In genomic region chr19:43699506-43700367, GRCh38 we compare ENCODE assay signal across 8 cellular contexts. TPM values are rescaled to one million over a fixed set of nuclear protein-coding genes. Genes with fewer than 3 reads are reported as not detected.
DNase-seq lines count a peak whose midpoint lies in the region; TF ChIP-seq lines count a peak whose summit lies in the region.

No MANE protein-coding gene starts in this region.

- peaks cover 7% of the 10 kb centered on the region; the same call in 1 of the 2 replicates for H3K9me3 ChIP-seq in AG04450 (ENCODE audit: control insufficient read depth, insufficient read depth, low read length)
- H3K9me3 ChIP-seq in HUES64 (ENCODE audit: insufficient read depth, low read depth, low read length) = no peaks in the 10 kb centered on the region
- H3K9me3 ChIP-seq in subcutaneous abdominal adipose tissue (ENCODE audit: control insufficient read depth in 5 of 5, low read length in 5 of 5) = peaks cover 0 to 7% (median 5%) of the 10 kb centered on the region in 5 donors

- H3K4me1 Mint-ChIP-seq in MCF 10A (ENCODE audit: insufficient read depth, unreplicated experiment) = peaks cover 23% of the 10 kb centered on the region

- intact Hi-C loops in MCF 10A (cut with micrococcal nuclease) = loop anchor here (2.0 kb wide), 1 partner anchor 31 kb away; no protein-coding TSS in a partner anchor

- CTCF ChIA-PET in AG04450 (lab: Charles Lee) (no interaction called here), MCF 10A (lab: Yijun Ruan, JAX) (interaction anchor here (0.6 kb wide), 1 partner anchor 144 kb away, joined by 3 read pairs; no protein-coding TSS in a partner anchor)

- no peaks in the 10 kb centered on the region for H3K27me3 Mint-ChIP-seq in MCF 10A (ENCODE audit: insufficient read depth, unreplicated experiment)

- peak overlapping the region; percentile 86 for H3K27ac Mint-ChIP-seq in MCF 10A (ENCODE audit: low read depth, unreplicated experiment)

- no TSS peak for BruUV-seq in MCF 10A (replicated peaks; lab: Mats Ljungman, UMichigan)

- DNase-seq in AG04450 (ENCODE audit: low read depth, low spot score) (no peak), MCF 10A (ENCODE audit: unreplicated experiment) (no peak), left kidney (ENCODE audit: low read depth, low spot score) (peak; percentile 90), NOMO-1 (lab: John Stamatoyannopoulos, UW; ENCODE audit: unreplicated experiment in 2 of 2) (no peak), HT-29 (ENCODE audit: low spot score) (no peak), ureter (ENCODE audit: low spot score) (no peak)

- no peaks in the 10 kb centered on the region for H3K36me3 Mint-ChIP-seq in MCF 10A (ENCODE audit: insufficient read depth, unreplicated experiment)

- H3K27ac ChIP-seq in AG04450 (ENCODE audit: low read depth, low read length) = peak overlapping the region; percentile 95
- H3K27ac ChIP-seq in HUES64 (ENCODE audit: low read depth, low read length) = no peak overlapping the region
- H3K27ac ChIP-seq in subcutaneous abdominal adipose tissue (ENCODE audit: low read depth, low read length) = peak overlapping the region; percentile 78

- H3K9ac ChIP-seq in HUES64 (ENCODE audit: low read depth, low read length) = no peak overlapping the region
- H3K9ac ChIP-seq in subcutaneous abdominal adipose tissue (ENCODE audit: low read length in 5 of 5) = peak overlapping the region in 3 of 5 donors; percentile 19 to 62 (median 38)

- H3K4me3 Mint-ChIP-seq in MCF 10A (ENCODE audit: unreplicated experiment) = peak overlapping the region; percentile 59

- whole genome bisulfite sequencing in HUES64 = 20% methylated on average over 46 of the region's 46 CpGs

- TF ChIP-seq CTCF in AG04450 (IDR thresholded peaks at IDR 0.05; ENCODE audit: low read depth, low read length) = peak; percentile 13; the same call in 1 of the 2 replicates
- TF ChIP-seq CTCF in MCF 10A (IDR thresholded peaks at IDR 0.05; ENCODE audit: unreplicated experiment) = no peak

- peaks cover 5% of the 10 kb centered on the region for H3K27me3 ChIP-seq in AG04450 (ENCODE audit: control insufficient read depth, insufficient read depth, low read length)
- H3K27me3 ChIP-seq in HUES64 (ENCODE audit: insufficient read depth, low read length) = peaks cover 9% of the 10 kb centered on the region
- peaks cover 4 to 13% (median 6%) of the 10 kb centered on the region in 5 donors for H3K27me3 ChIP-seq in subcutaneous abdominal adipose tissue (ENCODE audit: control insufficient read depth in 5 of 5, insufficient read depth in 4 of 5, low read length in 5 of 5)

- H3K4me3 ChIP-seq in AG04450 (ENCODE audit: low read depth, low read length) (peak overlapping the region; percentile 20; the same call in 1 of the 2 replicates), HUES64 (ENCODE audit: low read length) (peak overlapping the region; percentile 47), subcutaneous abdominal adipose tissue (ENCODE audit: low read depth in 1 of 5, low read length in 5 of 5) (peak overlapping the region in 4 of 5 donors; percentile 45 to 67 (median 50))

- H3K4me1 ChIP-seq in HUES64 (ENCODE audit: insufficient read depth, low read length) (0 out of 2 replicates have a peak, but pooled peaks cover 4% of the 10 kb centered on the region), subcutaneous abdominal adipose tissue (ENCODE audit: control insufficient read depth in 5 of 5, insufficient read depth in 5 of 5, low read length in 5 of 5) (peaks cover 2 to 25% (median 18%) of the 10 kb centered on the region in 5 donors)

- POLR2A ChIA-PET in AG04450 (lab: Yijun Ruan, JAX) = interaction anchor here (3.6 kb wide), 1 partner anchor 30 kb away, joined by 17 read pairs; the partner anchor contains the start of gene PLAUR
- POLR2A ChIA-PET in MCF 10A (lab: Yijun Ruan, JAX) = no interaction called here

- no peaks in the 10 kb centered on the region for H3K9me3 Mint-ChIP-seq in MCF 10A (ENCODE audit: unreplicated experiment)

- H3K36me3 ChIP-seq in HUES64 (ENCODE audit: insufficient read depth, low read length) = no peaks in the 10 kb centered on the region
- no peaks in the 10 kb centered on the region for H3K36me3 ChIP-seq in subcutaneous abdominal adipose tissue (ENCODE audit: control insufficient read depth in 5 of 5, insufficient read depth in 5 of 5, low read length in 5 of 5)

RNA-seq across cellular contexts. Expression of gene IRGC, which starts 16.1 kb away (rescaled TPM):
- not detected in 2 replicates for polyA plus RNA-seq in AG04450 (2011; rRNA removed)
- polyA minus RNA-seq in AG04450 (2011; rRNA and poly(A)+ RNA removed) = not detected in 2 replicates
- polyA plus RNA-seq in HUES64 (2013, experiment 1 of 2) = not detected
- polyA plus RNA-seq in HUES64 (2013, experiment 2 of 2) = not detected
- total RNA-seq in MCF 10A (2022) = not detected in 2 replicates
- total RNA-seq in HT-29 (2014; rRNA removed; shearing (Covaris generic)) = 0.08 TPM in 1 of 2 replicates, not detected in the other
- total RNA-seq in ureter = not detected

RNA-seq across cellular contexts. Expression of gene PLAUR, which starts 29.8 kb away (rescaled TPM):
- 75.5 and 89.9 TPM in 2 replicates for polyA plus RNA-seq in AG04450 (2011; rRNA removed)
- 53.3 and 65.0 TPM in 2 replicates for polyA minus RNA-seq in AG04450 (2011; rRNA and poly(A)+ RNA removed)
- polyA plus RNA-seq in HUES64 (2013, experiment 1 of 2) = 12.6 TPM
- polyA plus RNA-seq in HUES64 (2013, experiment 2 of 2) = 13.6 TPM
- total RNA-seq in MCF 10A (2022) (14.0 and 32.2 TPM in 2 replicates), ureter (9.6 TPM)
- 174 and 190 TPM in 2 replicates for total RNA-seq in HT-29 (2014; rRNA removed; shearing (Covaris generic))

RNA-seq across cellular contexts. Expression of gene SMG9, which starts 55.0 kb away (rescaled TPM):
- 9.2 and 12.1 TPM in 2 replicates for polyA plus RNA-seq in AG04450 (2011; rRNA removed)
- polyA minus RNA-seq in AG04450 (2011; rRNA and poly(A)+ RNA removed) = 8.3 and 8.9 TPM in 2 replicates
- 21.4 TPM for polyA plus RNA-seq in HUES64 (2013, experiment 1 of 2)
- 22.1 TPM for polyA plus RNA-seq in HUES64 (2013, experiment 2 of 2)
- 76.0 and 76.4 TPM in 2 replicates for total RNA-seq in MCF 10A (2022)
- total RNA-seq in HT-29 (2014; rRNA removed; shearing (Covaris generic)) = 89.4 and 99.7 TPM in 2 replicates
- total RNA-seq in ureter = 60.6 TPM
